In genomic region chr9:87533291-87533690, GRCh38 we compare ENCODE assay signal across 22 cellular contexts. TPM values are rescaled to one million over a fixed set of nuclear protein-coding genes. Genes with fewer than 3 reads are reported as not detected.
A peak's percentile ranks its signal among the peaks of the same experiment; 100 is the strongest.
DNase-seq lines count a peak whose midpoint lies in the region; ATAC-seq and TF ChIP-seq lines count a peak whose summit lies in the region.
"Had no signal": no experiment of that assay in that cellular context is flagged by ENCODE, and none has a peak within 500 bp of the region (broad histone marks: within the 10 kb centered on the region; RNA-seq: fewer than 3 reads in every experiment).

No MANE protein-coding gene starts in this region.

- no peaks in the 10 kb centered on the region for H3K9me3 ChIP-seq in OCI-LY7 (ENCODE audit: low read length)
- H3K9me3 ChIP-seq: BLaER1 treated with 17β-estradiol and CSF1 and Interleukin-3, amounts not matched to agents 10 nM and 100 nM had no signal

- intact Hi-C loops in OCI-LY7 (cut with micrococcal nuclease; ENCODE audit: unreplicated experiment) = no loop called here

- TF ChIP-seq CTCF in GM10248 (IDR thresholded peaks at IDR 0.05; ENCODE audit: control extremely low read depth, extremely low read depth, low read depth, missing control alignments) = peak; percentile 27
- peak; percentile 19; the same call in 1 of the 2 replicates for TF ChIP-seq CTCF in GM12875 (IDR thresholded peaks at IDR 0.05; ENCODE audit: borderline replicate concordance, insufficient read depth, low read depth, low read length)
- TF ChIP-seq CTCF in OCI-LY7 (conservative IDR thresholded peaks at IDR 0.05; ENCODE audit: low read length) = peak; percentile 26; the same call in 1 of the 2 replicates
- no peak for TF ChIP-seq CTCF in GM13976 (IDR thresholded peaks at IDR 0.05; ENCODE audit: borderline replicate concordance, control extremely low read depth, extremely low read depth, insufficient read depth, missing control alignments)

- no peak overlapping the region for H3K27ac ChIP-seq in OCI-LY7 (ENCODE audit: low read depth, low read length, poor library complexity, severe bottlenecking)
- H3K27ac ChIP-seq: BLaER1 treated with 17β-estradiol and CSF1 and Interleukin-3, amounts not matched to agents 10 nM and 100 nM; KMS-11; SK-N-MC had no signal

- H3K36me3 ChIP-seq in OCI-LY7 (ENCODE audit: insufficient read depth, low read length) = no peaks in the 10 kb centered on the region
- H3K36me3 ChIP-seq: BLaER1 treated with 17β-estradiol and CSF1 and Interleukin-3, amounts not matched to agents 10 nM and 100 nM had no signal

- POLR2A ChIA-PET in GM10248 (lab: Yijun Ruan, JAX) (no interaction called here), OCI-LY7 (lab: Charles Lee) (no interaction called here)

- H2AFZ ChIP-seq in OCI-LY7 (ENCODE audit: low read length) = no peak overlapping the region

- no TSS peak for BruUV-seq in OCI-LY7 (replicated peaks; lab: Mats Ljungman, UMichigan)

- no peaks in the 10 kb centered on the region for H3K9me3 Mint-ChIP-seq in T-helper 2 cell treated with Interferon-gamma antibody and Interleukin-4, amounts not matched to agents 5 μg/mL and 100 μg/mL, for 36 hours

- H3K27me3 Mint-ChIP-seq in T-helper 2 cell treated with Interferon-gamma antibody and Interleukin-4, amounts not matched to agents 5 μg/mL and 100 μg/mL, for 36 hours (ENCODE audit: low read depth) = no peaks in the 10 kb centered on the region
- H3K27me3 Mint-ChIP-seq: CD4-positive, alpha-beta memory T cell had no signal

- H3K36me3 Mint-ChIP-seq in T-helper 2 cell treated with Interferon-gamma antibody and Interleukin-4, amounts not matched to agents 5 μg/mL and 100 μg/mL, for 36 hours (ENCODE audit: low read depth) = no peaks in the 10 kb centered on the region
- H3K36me3 Mint-ChIP-seq: CD4-positive, alpha-beta memory T cell had no signal

- no peak overlapping the region for H3K27ac Mint-ChIP-seq in T-helper 2 cell treated with Interferon-gamma antibody and Interleukin-4, amounts not matched to agents 5 μg/mL and 100 μg/mL, for 36 hours
- H3K27ac Mint-ChIP-seq: CD4-positive, alpha-beta memory T cell had no signal

- ATAC-seq in left lobe of liver = peak; percentile 28
- ATAC-seq: HCT116 had no signal

- no peak overlapping the region for H3K4me3 ChIP-seq in GM12875 (ENCODE audit: low read depth, low read length)
- H3K4me3 ChIP-seq in OCI-LY7 (ENCODE audit: low read depth, low read length, poor library complexity, severe bottlenecking) = no peak overlapping the region
- H3K4me3 ChIP-seq: BLaER1 treated with 17β-estradiol and CSF1 and Interleukin-3, amounts not matched to agents 10 nM and 100 nM; SK-N-MC had no signal

- H4K20me1 ChIP-seq in OCI-LY7 (ENCODE audit: insufficient read depth, low read length) = no peaks in the 10 kb centered on the region

- H3K4me1 ChIP-seq in OCI-LY7 (ENCODE audit: insufficient read depth, low read length, poor library complexity, severe bottlenecking) = peaks cover 24% of the 10 kb centered on the region

- H3K4me2 ChIP-seq in OCI-LY7 (ENCODE audit: low read length) = no peak overlapping the region
- H3K4me2 ChIP-seq: BLaER1 treated with 17β-estradiol and CSF1 and Interleukin-3, amounts not matched to agents 10 nM and 100 nM; KMS-11 had no signal

- H3K9me2 ChIP-seq in OCI-LY7 (ENCODE audit: insufficient read depth, low read length) = no peaks in the 10 kb centered on the region

- peaks cover 11% of the 10 kb centered on the region for H3K4me1 Mint-ChIP-seq in T-helper 2 cell treated with Interferon-gamma antibody and Interleukin-4, amounts not matched to agents 5 μg/mL and 100 μg/mL, for 36 hours (ENCODE audit: low read depth)

- DNase-seq in GM10248 (ENCODE audit: extremely low spot score) = no peak
- DNase-seq in OCI-LY7 (ENCODE audit: low spot score) = peak; percentile 39
- no peak for DNase-seq in left lobe of liver (ENCODE audit: low spot score)
- no peak for DNase-seq in SKM-1 (lab: John Stamatoyannopoulos, UW; ENCODE audit: unreplicated experiment)
- no peak for DNase-seq in COR-L47 (lab: John Stamatoyannopoulos, UW)
- no peak for DNase-seq in GM13976 (ENCODE audit: low spot score)
- DNase-seq in T-helper 2 cell treated with Interferon-gamma antibody and Interleukin-4, amounts not matched to agents 5 μg/mL and 100 μg/mL, for 36 hours (ENCODE audit: low spot score) = no peak
- DNase-seq: Calu3; CD4-positive, alpha-beta memory T cell; IMR-90; NCI-H1092 treated with DMSO at 0.1 percent for 48 hours; NCI-H1436 treated with DMSO at 0.1 percent for 48 hours; NCI-H1930; NCI-H345; NCI-H524; NCI-H774; Right ventricle myocardium superior had no signal

- no peaks in the 10 kb centered on the region for H3K79me2 ChIP-seq in OCI-LY7 (ENCODE audit: insufficient read depth, low read depth, low read length)

- CTCF ChIA-PET in GM10248 (lab: Yijun Ruan, JAX) = no interaction called here
- CTCF ChIA-PET in OCI-LY7 (lab: Charles Lee; ENCODE audit: unreplicated experiment) = no interaction called here

- no peak overlapping the region for H3K4me3 Mint-ChIP-seq in T-helper 2 cell treated with Interferon-gamma antibody and Interleukin-4, amounts not matched to agents 5 μg/mL and 100 μg/mL, for 36 hours
- H3K4me3 Mint-ChIP-seq: CD4-positive, alpha-beta memory T cell had no signal

- in situ Hi-C loops in GM13976 (cut with MboI; ENCODE audit: low sequenced_read_pairs, unreplicated experiment) = no loop called here

RNA-seq across cellular contexts. Expression of gene DAPK1, which starts 35.6 kb away (rescaled TPM):
- 0.18 and 0.25 TPM in 2 replicates for total RNA-seq in OCI-LY7 (2014; rRNA removed; shearing (Covaris generic))
- total RNA-seq in OCI-LY7 (2022) (2.8 and 3.5 TPM in 2 replicates), left lobe of liver (58.0 TPM)

Comparison
In these comparisons a context has a peak if more than half of its experiments do, and no peak if none do; other contexts are left out.
1. RNA of gene DAPK1, which starts 35.6 kb away (total RNA-seq): 58.0 TPM in left lobe of liver (single experiment); 0.18 to 3.5 TPM in OCI-LY7; every median in the first group is over 10 times any median in the second.